10 cellular contexts compared by ENCODE assay signal in genomic region chr19:2663920-2664571, GRCh38. TPM values are rescaled to one million over a fixed set of nuclear protein-coding genes. Genes with fewer than 3 reads are reported as not detected.
DNase-seq lines count a peak whose midpoint lies in the region; ATAC-seq and TF ChIP-seq lines count a peak whose summit lies in the region.
"Had no signal": no experiment of that assay in that cellular context is flagged by ENCODE, and none has a peak within 500 bp of the region (broad histone marks: within the 10 kb centered on the region; RNA-seq: fewer than 3 reads in every experiment).

No MANE protein-coding gene starts in this region.

- H3K9me3 ChIP-seq in SU-DHL-6 (ENCODE audit: insufficient read depth, low read length) (no peaks in the 10 kb centered on the region), PC-3 (ENCODE audit: low read length) (no peaks in the 10 kb centered on the region)
- H3K9me3 ChIP-seq: psoas muscle had no signal

- no TSS peak for BruUV-seq in PC-3 (replicated peaks; lab: Mats Ljungman, UMichigan)

- no peaks in the 10 kb centered on the region for H3K9me2 ChIP-seq in SU-DHL-6 (replicated peaks; ENCODE audit: insufficient read depth, low read length)
- no peaks in the 10 kb centered on the region for H3K9me2 ChIP-seq in PC-3 (replicated peaks; ENCODE audit: low read length)

- H4K20me1 ChIP-seq in SU-DHL-6 (ENCODE audit: low read depth, low read length), result no peaks in the 10 kb centered on the region
- H4K20me1 ChIP-seq in PC-3 (ENCODE audit: low read length), result no peaks in the 10 kb centered on the region

- H2AFZ ChIP-seq in SU-DHL-6 (ENCODE audit: low read depth, low read length, severe bottlenecking), result no peak overlapping the region
- H2AFZ ChIP-seq in PC-3 (ENCODE audit: low read length), result no peak overlapping the region

- intact Hi-C loops in PC-3 (cut with micrococcal nuclease), result no loop called here

- POLR2A ChIA-PET in PC-3 (lab: Charles Lee; ENCODE audit: unreplicated experiment), result no interaction called here

- ATAC-seq in GM21737 (IDR thresholded peaks at IDR 0.05; ENCODE audit: unreplicated experiment), result peak; percentile 78
- no peak for ATAC-seq in HG02623 (IDR thresholded peaks at IDR 0.05; ENCODE audit: unreplicated experiment)
- no peak for ATAC-seq in left lobe of liver
- ATAC-seq in PC-3, result no peak

- H3K36me3 ChIP-seq in GM06990 (ENCODE audit: control insufficient read depth, insufficient read depth, low read length), result peaks cover 2% of the 10 kb centered on the region
- no peaks in the 10 kb centered on the region for H3K36me3 ChIP-seq in SU-DHL-6 (ENCODE audit: low read length)
- no peaks in the 10 kb centered on the region for H3K36me3 ChIP-seq in PC-3 (ENCODE audit: low read depth, low read length)

- TF ChIP-seq CTCF in GM06990 (IDR thresholded peaks at IDR 0.05; ENCODE audit: insufficient read depth, low read length, poor library complexity, severe bottlenecking), result peak; percentile 55
- TF ChIP-seq CTCF in SU-DHL-6 (IDR thresholded peaks at IDR 0.05; ENCODE audit: insufficient read depth, low read length, poor library complexity, severe bottlenecking), result peak; percentile 44
- TF ChIP-seq CTCF in PC-3 (conservative IDR thresholded peaks at IDR 0.05; ENCODE audit: low read depth, low read length), result no peak

- H3K4me3 ChIP-seq in GM06990 (replicated peaks; ENCODE audit: low read depth, low read length) (no peak overlapping the region), SU-DHL-6 (ENCODE audit: insufficient read depth, low read length, poor library complexity, severe bottlenecking) (no peak overlapping the region), PC-3 (ENCODE audit: low read length) (no peak overlapping the region)
- H3K4me3 ChIP-seq: psoas muscle had no signal

- H3K27me3 ChIP-seq in GM06990 (replicated peaks; ENCODE audit: control insufficient read depth, insufficient read depth, low read length) (no peaks in the 10 kb centered on the region), SU-DHL-6 (ENCODE audit: low read length) (no peaks in the 10 kb centered on the region), PC-3 (ENCODE audit: low read length) (no peaks in the 10 kb centered on the region)

- H3F3A ChIP-seq in SU-DHL-6 (ENCODE audit: insufficient read depth) (peaks cover 5% of the 10 kb centered on the region), PC-3 (ENCODE audit: low read length, unreplicated experiment) (no peaks in the 10 kb centered on the region)

- H3K9ac ChIP-seq in SU-DHL-6 (ENCODE audit: low read length) (no peak overlapping the region; the same call in 1 of the 2 replicates), PC-3 (ENCODE audit: low read length) (no peak overlapping the region)

- H3K27ac ChIP-seq in SU-DHL-6 (ENCODE audit: low read depth, low read length) (peak overlapping the region; percentile 39), PC-3 (ENCODE audit: low read length) (no peak overlapping the region)
- H3K27ac ChIP-seq: psoas muscle had no signal

- peak overlapping the region; percentile 35 for H3K4me2 ChIP-seq in SU-DHL-6 (ENCODE audit: low read depth, low read length, poor library complexity, severe bottlenecking)
- H3K4me2 ChIP-seq in PC-3 (ENCODE audit: low read length), result no peak overlapping the region

- DNase-seq in GM06990 (ENCODE audit: extremely low read depth, insufficient read length), result peak; percentile 86
- peak; percentile 69 for DNase-seq in left kidney (ENCODE audit: low read depth, low spot score)
- DNase-seq in SW480 (ENCODE audit: low spot score), result no peak
- DNase-seq in left lobe of liver (ENCODE audit: low spot score), result no peak
- no peak for DNase-seq in PC-3
- DNase-seq: psoas muscle had no signal

- H3K79me2 ChIP-seq in SU-DHL-6 (ENCODE audit: insufficient read depth, low read length), result no peaks in the 10 kb centered on the region
- no peaks in the 10 kb centered on the region for H3K79me2 ChIP-seq in PC-3 (ENCODE audit: low read length)

- CTCF ChIA-PET in PC-3 (lab: Charles Lee), result no interaction called here

- H3K4me1 ChIP-seq in PC-3 (ENCODE audit: insufficient read depth, low read length), result no peaks in the 10 kb centered on the region
- H3K4me1 ChIP-seq: psoas muscle had no signal

RNA-seq across cellular contexts. Expression of gene GNG7, which starts 38.4 kb away (rescaled TPM):
- total RNA-seq in left lobe of liver (4.0 TPM), PC-3 (2014; rRNA removed) (1.1 and 1.2 TPM in 2 replicates)

RNA-seq across cellular contexts. Expression of gene DIRAS1, which starts 57.1 kb away (rescaled TPM):
- total RNA-seq in left lobe of liver, result 0.10 TPM
- total RNA-seq in PC-3 (2014; rRNA removed), result 1.7 and 2.0 TPM in 2 replicates
- total RNA-seq: epithelial cell of proximal tubule had no signal

Comparison
In these comparisons a context has a peak if more than half of its experiments do, and no peak if none do; other contexts are left out.
1. DNase-seq: peak in GM06990 (single experiment) and left kidney (single experiment); none in SW480 (single experiment), left lobe of liver (single experiment) and PC-3 (single experiment).